9 cellular contexts compared by ENCODE assay signal in genomic region chr19:40831502-40832430, GRCh38. TPM values are rescaled to one million over a fixed set of nuclear protein-coding genes. Genes with fewer than 3 reads are reported as not detected.
A peak's percentile ranks its signal among the peaks of the same experiment; 100 is the strongest.
DNase-seq lines count a peak whose midpoint lies in the region; ATAC-seq, FAIRE-seq and TF ChIP-seq lines count a peak whose summit lies in the region.
"Had no signal": no experiment of that assay in that cellular context is flagged by ENCODE, and none has a peak within 500 bp of the region (broad histone marks: within the 10 kb centered on the region; RNA-seq: fewer than 3 reads in every experiment).

No MANE protein-coding gene starts in this region.

- H3K36me3 ChIP-seq in ACC112 (ENCODE audit: insufficient read depth, low read length) = no peaks in the 10 kb centered on the region
- no peaks in the 10 kb centered on the region for H3K36me3 ChIP-seq in kidney epithelial cell (ENCODE audit: control insufficient read depth, insufficient read depth, low read length)

- ATAC-seq in HG03196 (IDR thresholded peaks at IDR 0.05; ENCODE audit: unreplicated experiment) = no peak
- no peak for ATAC-seq in HG03342 (IDR thresholded peaks at IDR 0.05; ENCODE audit: unreplicated experiment)

- no peak overlapping the region for H2AFZ ChIP-seq in ACC112 (ENCODE audit: low read length, unreplicated experiment)

- no peaks in the 10 kb centered on the region for H3K79me2 ChIP-seq in ACC112 (ENCODE audit: control insufficient read depth, insufficient read depth, low read length, unreplicated experiment)

- H3K27me3 ChIP-seq in ACC112 (ENCODE audit: insufficient read depth, low read length) (no peaks in the 10 kb centered on the region), kidney epithelial cell (ENCODE audit: control insufficient read depth, insufficient read depth, low read length) (no peaks in the 10 kb centered on the region)

- no peak for TF ChIP-seq CTCF in kidney epithelial cell (IDR thresholded peaks at IDR 0.05; ENCODE audit: insufficient read depth, low read length, poor library complexity, severe bottlenecking)

- H3K4me3 ChIP-seq in ACC112 (ENCODE audit: low read depth, low read length) (no peak overlapping the region), kidney epithelial cell (ENCODE audit: low read depth, low read length) (no peak overlapping the region)

- DNase-seq in HT1080 (ENCODE audit: low read depth) = peak; percentile 96
- DNase-seq in T1000 (lab: John Stamatoyannopoulos, UW) = peak; percentile 64
- peak; percentile 74 for DNase-seq in kidney epithelial cell (ENCODE audit: low read depth)
- DNase-seq in medulla oblongata (ENCODE audit: extremely low spot score) = no peak
- no peak for DNase-seq in frontal cortex (ENCODE audit: low spot score in 2 of 2)
- DNase-seq: activated CD4-positive, alpha-beta T cell treated with anti-CD3 and anti-CD28 coated beads, Interleukin-2, amount 50 U/mL, for 1 hour had no signal

- peak overlapping the region; percentile 48; the same call in 1 of the 2 replicates for H3K27ac ChIP-seq in ACC112 (ENCODE audit: low read depth, low read length)

- FAIRE-seq in frontal cortex (lab: Jason Lieb, UNC) = no peak

- peaks cover 7% of the 10 kb centered on the region for H3K4me1 ChIP-seq in ACC112 (ENCODE audit: control insufficient read depth, insufficient read depth, low read length, unreplicated experiment)

RNA-seq across cellular contexts. Expression of gene CYP2A6, which starts 18.5 kb away (rescaled TPM):
- not detected in 2 replicates for total RNA-seq in HT1080 (2014; rRNA removed; shearing (Covaris generic))
- not detected in 2 replicates for polyA plus RNA-seq in HT1080 (2015; cell fraction: cytosol; rRNA removed)
- polyA plus RNA-seq in HT1080 (2015; cell fraction: nucleus; rRNA removed) = not detected in 2 replicates
- not detected in 2 replicates for total RNA-seq in kidney epithelial cell
- not detected for total RNA-seq in frontal cortex

RNA-seq across cellular contexts. Expression of gene EGLN2, which starts 32.8 kb away (rescaled TPM):
- 107 and 117 TPM in 2 replicates for total RNA-seq in HT1080 (2014; rRNA removed; shearing (Covaris generic))
- 41.9 and 49.3 TPM in 2 replicates for polyA plus RNA-seq in HT1080 (2015; cell fraction: cytosol; rRNA removed)
- polyA plus RNA-seq in HT1080 (2015; cell fraction: nucleus; rRNA removed) = 49.8 and 51.6 TPM in 2 replicates
- total RNA-seq in kidney epithelial cell (99.9 and 102 TPM in 2 replicates), frontal cortex (46.5 TPM)

RNA-seq across cellular contexts. Expression of gene CYP2A7, which starts 50.3 kb away (rescaled TPM):
- not detected in 2 replicates for total RNA-seq in HT1080 (2014; rRNA removed; shearing (Covaris generic))
- polyA plus RNA-seq in HT1080 (2015; cell fraction: cytosol; rRNA removed) = not detected in 2 replicates
- not detected in 2 replicates for polyA plus RNA-seq in HT1080 (2015; cell fraction: nucleus; rRNA removed)
- total RNA-seq in kidney epithelial cell (not detected in 2 replicates), frontal cortex (not detected)

RNA-seq across cellular contexts. Expression of gene RAB4B, which starts 53.7 kb away (rescaled TPM):
- 9.2 and 10.6 TPM in 2 replicates for total RNA-seq in HT1080 (2014; rRNA removed; shearing (Covaris generic))
- polyA plus RNA-seq in HT1080 (2015; cell fraction: cytosol; rRNA removed) = 21.0 and 24.4 TPM in 2 replicates
- polyA plus RNA-seq in HT1080 (2015; cell fraction: nucleus; rRNA removed) = 17.4 and 18.9 TPM in 2 replicates
- total RNA-seq in kidney epithelial cell (23.0 and 35.3 TPM in 2 replicates), frontal cortex (6.1 TPM)

RNA-seq across cellular contexts. Expression of gene MIA, which starts 56.4 kb away (rescaled TPM):
- total RNA-seq in HT1080 (2014; rRNA removed; shearing (Covaris generic)) = 6.7 and 9.5 TPM in 2 replicates
- polyA plus RNA-seq in HT1080 (2015; cell fraction: cytosol; rRNA removed) = 5.2 and 5.9 TPM in 2 replicates
- 1.6 and 6.2 TPM in 2 replicates for polyA plus RNA-seq in HT1080 (2015; cell fraction: nucleus; rRNA removed)
- total RNA-seq in kidney epithelial cell (not detected in 2 replicates), frontal cortex (not detected)

Comparison
In these comparisons a context has a peak if more than half of its experiments do, and no peak if none do; other contexts are left out.
1. DNase-seq: peak in HT1080 (single experiment), T1000 (single experiment) and kidney epithelial cell (single experiment); none in medulla oblongata (single experiment) and frontal cortex (0 of 2).